15 cellular contexts compared by ENCODE assay signal in genomic region chr11:67378544-67378943, GRCh38. TPM values are rescaled to one million over a fixed set of nuclear protein-coding genes. Genes with fewer than 3 reads are reported as not detected.
"Had no signal": no experiment of that assay in that cellular context is flagged by ENCODE, and none has a peak within 500 bp of the region (broad histone marks: within the 10 kb centered on the region; RNA-seq: fewer than 3 reads in every experiment).

No MANE protein-coding gene starts in this region.

- H3K27ac ChIP-seq: cardiac muscle cell, colonic mucosa, left lung, right lobe of liver, upper lobe of right lung had no signal

- H3K9me3 Mint-ChIP-seq: activated T-cell treated with anti-CD3 and anti-CD28 coated beads, Interleukin-2, amount 50 U/mL, for 72 hours; neural crest cell had no signal

- H3K27me3 ChIP-seq: colonic mucosa, left lung, right lobe of liver, suprapubic skin, upper lobe of right lung had no signal

- H3K4me3 ChIP-seq: cardiac muscle cell, colonic mucosa, left lung, right lobe of liver, spleen, suprapubic skin, upper lobe of right lung had no signal

- H3K4me3 Mint-ChIP-seq: activated T-cell treated with anti-CD3 and anti-CD28 coated beads, Interleukin-2, amount 50 U/mL, for 72 hours; neural crest cell had no signal

- H3K27ac Mint-ChIP-seq: activated T-cell treated with anti-CD3 and anti-CD28 coated beads, Interleukin-2, amount 50 U/mL, for 72 hours had no signal

- FAIRE-seq: keratinocyte had no signal

- DNase-seq: activated CD4-positive, alpha-beta T cell treated with anti-CD3 and anti-CD28 coated beads for 1 hour; activated CD4-positive, alpha-beta T cell treated with anti-CD3 and anti-CD28 coated beads, Interleukin-2, amount 50 U/mL, for 48 hours; activated T-cell treated with anti-CD3 and anti-CD28 coated beads, Interleukin-2, amount 50 U/mL, for 72 hours; colonic mucosa; effector CD4-positive, alpha-beta T cell; left lung; right lobe of liver; spleen; stimulated activated CD4-positive, alpha-beta T cell treated with anti-CD3 and anti-CD28 coated beads, Interleukin-1b, Interleukin-23, amount 100 ng/mL, for 48 hours; stimulated activated naive CD8-positive, alpha-beta T cell treated with anti-CD3 and anti-CD28 coated beads, Interleukin-15, Interleukin-2, amounts not matched to agents 100 U/mL and 50 U/mL, for 24 hours; upper lobe of right lung had no signal

- H3K36me3 ChIP-seq: cardiac muscle cell, colonic mucosa, left lung, right lobe of liver, spleen, suprapubic skin, upper lobe of right lung had no signal

- ATAC-seq: activated T-cell treated with anti-CD3 and anti-CD28 coated beads, Interleukin-2, amount 50 U/mL, for 72 hours; left lung; right lobe of liver; upper lobe of right lung had no signal

- H3K9me3 ChIP-seq: colonic mucosa, left lung, right lobe of liver, spleen, suprapubic skin, upper lobe of right lung had no signal

RNA-seq across cellular contexts. Expression of gene TBC1D10C, which starts 25.3 kb away (rescaled TPM):
- total RNA-seq: cardiac muscle cell had no signal
